In the genomic region with DNA sequence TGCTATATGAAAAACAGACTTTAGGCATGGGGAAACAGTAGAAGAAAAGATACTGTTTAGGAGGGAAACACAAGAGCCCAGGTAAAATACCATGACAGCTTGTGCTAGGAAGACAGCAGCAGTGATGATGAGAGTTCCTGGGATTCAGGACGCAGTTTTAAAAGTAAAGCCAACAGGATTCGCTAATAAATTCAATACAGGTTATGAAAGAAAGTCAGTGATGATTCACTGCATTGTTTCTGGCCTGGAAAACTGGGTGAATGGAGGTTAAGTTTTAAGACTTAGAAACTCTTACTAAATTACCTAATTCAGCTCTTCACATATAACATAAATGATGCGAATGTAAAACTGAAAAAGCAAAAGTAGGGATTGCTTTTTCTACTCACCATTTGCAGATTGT, we compare ENCODE assay signal across 20 cellular contexts.
DNase-seq lines count a peak whose midpoint lies in the region; FAIRE-seq and TF ChIP-seq lines count a peak whose summit lies in the region.
"Had no signal": no experiment of that assay in that cellular context is flagged by ENCODE, and none has a peak within 500 bp of the region (broad histone marks: within the 10 kb centered on the region; RNA-seq: fewer than 3 reads in every experiment).

No MANE protein-coding gene starts in this region.

- H3K27ac Mint-ChIP-seq in T-helper 2 cell treated with Interferon-gamma antibody and Interleukin-4, amounts not matched to agents 5 μg/mL and 100 μg/mL, for 36 hours, result no peak overlapping the region
- H3K27ac Mint-ChIP-seq in activated naive CD4-positive, alpha-beta T cell treated with anti-CD3 and anti-CD28 coated beads, Interleukin-2, amount 10 ng/mL, durations not matched to agents 7 days and 5 days, result no peak overlapping the region
- H3K27ac Mint-ChIP-seq: activated CD8-positive, alpha-beta T cell treated with anti-CD3 and anti-CD28 coated beads for 36 hours; T-helper 1 cell treated with Interleukin-12 subunit alpha and Interleukin-12 subunit beta and Interleukin-4 antibody, amounts not matched to agents 30 μg/mL and 1 μg/mL, for 36 hours had no signal

- TF ChIP-seq POLR2A in H54 (IDR thresholded peaks at IDR 0.05; ENCODE audit: low read depth, low read length), result no peak

- CTCF ChIA-PET in activated naive CD4-positive, alpha-beta T cell treated with anti-CD3 and anti-CD28 coated beads, Interleukin-2, amount 10 ng/mL, durations not matched to agents 7 days and 5 days (lab: Charles Lee), result no interaction called here

- in situ Hi-C loops in astrocyte of the spinal cord (cut with HindIII; ENCODE audit: low sequenced_read_pairs), result no loop called here

- DNase-seq in H54 (ENCODE audit: insufficient read length, low spot score), result no peak
- DNase-seq in astrocyte of the spinal cord (ENCODE audit: low read depth, low spot score), result peak; percentile 46
- peak; percentile 46 for DNase-seq in fibroblast of gingiva (ENCODE audit: low read depth)
- DNase-seq in putamen (ENCODE audit: low spot score), result peak; percentile 38
- no peak for DNase-seq in NCI-H524 treated with DMSO at 0.1 percent for 48 hours (lab: John Stamatoyannopoulos, UW)
- DNase-seq in midbrain (lab: John Stamatoyannopoulos, UW), result no peak
- DNase-seq in T-helper 2 cell treated with Interferon-gamma antibody and Interleukin-4, amounts not matched to agents 5 μg/mL and 100 μg/mL, for 36 hours (ENCODE audit: low spot score), result no peak
- DNase-seq in activated naive CD4-positive, alpha-beta T cell treated with anti-CD3 and anti-CD28 coated beads, Interleukin-2, amount 10 ng/mL, durations not matched to agents 7 days and 5 days, result no peak
- DNase-seq: activated CD8-positive, alpha-beta T cell treated with anti-CD3 and anti-CD28 coated beads for 36 hours; activated T-cell treated with anti-CD3 and anti-CD28 coated beads, Interleukin-2, amount 50 U/mL, for 4 hours; COR-L47; GOT3; KG1; NCI-H1092; NCI-H2081 treated with DMSO at 0.1 percent for 48 hours; SHP77; stimulated activated CD4-positive, alpha-beta T cell treated with anti-CD3 and anti-CD28 coated beads, Interleukin-4, amount 100 ng/mL, for 4 hours; uterus had no signal

- peaks cover 5% of the 10 kb centered on the region for H3K4me1 Mint-ChIP-seq in T-helper 2 cell treated with Interferon-gamma antibody and Interleukin-4, amounts not matched to agents 5 μg/mL and 100 μg/mL, for 36 hours (ENCODE audit: low read depth)
- no peaks in the 10 kb centered on the region for H3K4me1 Mint-ChIP-seq in activated naive CD4-positive, alpha-beta T cell treated with anti-CD3 and anti-CD28 coated beads, Interleukin-2, amount 10 ng/mL, durations not matched to agents 7 days and 5 days

- H3K36me3 Mint-ChIP-seq in T-helper 2 cell treated with Interferon-gamma antibody and Interleukin-4, amounts not matched to agents 5 μg/mL and 100 μg/mL, for 36 hours (ENCODE audit: low read depth), result peaks cover 60% of the 10 kb centered on the region
- H3K36me3 Mint-ChIP-seq in activated naive CD4-positive, alpha-beta T cell treated with anti-CD3 and anti-CD28 coated beads, Interleukin-2, amount 10 ng/mL, durations not matched to agents 7 days and 5 days, result peaks cover 55% of the 10 kb centered on the region

- no peaks in the 10 kb centered on the region for H3K27me3 Mint-ChIP-seq in T-helper 2 cell treated with Interferon-gamma antibody and Interleukin-4, amounts not matched to agents 5 μg/mL and 100 μg/mL, for 36 hours (ENCODE audit: low read depth)
- H3K27me3 Mint-ChIP-seq in activated naive CD4-positive, alpha-beta T cell treated with anti-CD3 and anti-CD28 coated beads, Interleukin-2, amount 10 ng/mL, durations not matched to agents 7 days and 5 days, result no peaks in the 10 kb centered on the region
- H3K27me3 Mint-ChIP-seq: activated CD8-positive, alpha-beta T cell treated with anti-CD3 and anti-CD28 coated beads for 36 hours had no signal

- FAIRE-seq in H54 (lab: Jason Lieb, UNC), result peak; percentile 41

- no peak overlapping the region for H3K4me3 Mint-ChIP-seq in T-helper 2 cell treated with Interferon-gamma antibody and Interleukin-4, amounts not matched to agents 5 μg/mL and 100 μg/mL, for 36 hours
- no peak overlapping the region for H3K4me3 Mint-ChIP-seq in activated naive CD4-positive, alpha-beta T cell treated with anti-CD3 and anti-CD28 coated beads, Interleukin-2, amount 10 ng/mL, durations not matched to agents 7 days and 5 days
- H3K4me3 Mint-ChIP-seq: activated CD8-positive, alpha-beta T cell treated with anti-CD3 and anti-CD28 coated beads for 36 hours; activated T-cell treated with anti-CD3 and anti-CD28 coated beads, Interleukin-2, amount 50 U/mL, for 4 hours; T-helper 1 cell treated with Interleukin-12 subunit alpha and Interleukin-12 subunit beta and Interleukin-4 antibody, amounts not matched to agents 30 μg/mL and 1 μg/mL, for 36 hours had no signal

- H3K9me3 Mint-ChIP-seq in T-helper 2 cell treated with Interferon-gamma antibody and Interleukin-4, amounts not matched to agents 5 μg/mL and 100 μg/mL, for 36 hours, result peaks cover 10% of the 10 kb centered on the region
- peaks cover 4% of the 10 kb centered on the region for H3K9me3 Mint-ChIP-seq in activated naive CD4-positive, alpha-beta T cell treated with anti-CD3 and anti-CD28 coated beads, Interleukin-2, amount 10 ng/mL, durations not matched to agents 7 days and 5 days
- H3K9me3 Mint-ChIP-seq: activated CD8-positive, alpha-beta T cell treated with anti-CD3 and anti-CD28 coated beads for 36 hours had no signal

- no peak for TF ChIP-seq CTCF in astrocyte of the spinal cord (IDR thresholded peaks at IDR 0.05; ENCODE audit: low read depth, low read length)

- H3K4me3 ChIP-seq in astrocyte of the spinal cord (ENCODE audit: low read depth, low read length), result no peak overlapping the region
- H3K4me3 ChIP-seq: skin epidermis, uterus had no signal

Comparison
In these comparisons a context has a peak if more than half of its experiments do, and no peak if none do; other contexts are left out.
1. DNase-seq: peak in astrocyte of the spinal cord (single experiment), fibroblast of gingiva (single experiment) and putamen (single experiment); none in H54 (single experiment), NCI-H524 treated with DMSO at 0.1 percent for 48 hours (single experiment), midbrain (single experiment), T-helper 2 cell treated with Interferon-gamma antibody and Interleukin-4, amounts not matched to agents 5 μg/mL and 100 μg/mL, for 36 hours (single experiment) and activated naive CD4-positive, alpha-beta T cell treated with anti-CD3 and anti-CD28 coated beads, Interleukin-2, amount 10 ng/mL, durations not matched to agents 7 days and 5 days (single experiment).